9 cellular contexts compared by ENCODE assay signal in genomic region chr16:67872131-67872630, GRCh38.
DNase-seq lines count a peak whose midpoint lies in the region; FAIRE-seq and TF ChIP-seq lines count a peak whose summit lies in the region.
"Had no signal": no experiment of that assay in that cellular context is flagged by ENCODE, and none has a peak within 500 bp of the region (broad histone marks: within the 10 kb centered on the region; RNA-seq: fewer than 3 reads in every experiment).

No MANE protein-coding gene starts in this region.

- peaks cover 64% of the 10 kb centered on the region for H3K36me3 ChIP-seq in HUES48 (ENCODE audit: control insufficient read depth, insufficient read depth, low read length)
- peaks cover 37% of the 10 kb centered on the region for H3K36me3 ChIP-seq in muscle layer of colon (ENCODE audit: insufficient read depth, low read length)

- H3K9ac ChIP-seq in HUES48 (ENCODE audit: low read depth, low read length) (peak overlapping the region; percentile 45; the same call in 1 of the 2 replicates), muscle layer of colon (ENCODE audit: low read length) (peak overlapping the region; percentile 78)

- TF ChIP-seq CTCF in 22Rv1 (IDR thresholded peaks at IDR 0.05), result no peak
- TF ChIP-seq CTCF in astrocyte of the cerebellum (IDR thresholded peaks at IDR 0.05; ENCODE audit: low read depth, low read length, missing control alignments), result no peak
- TF ChIP-seq CTCF in D721Med (IDR thresholded peaks at IDR 0.05; ENCODE audit: insufficient read depth, missing control alignments), result no peak

- no peak for DNase-seq in astrocyte of the cerebellum (ENCODE audit: low read depth)
- DNase-seq in NCI-H1930 (lab: John Stamatoyannopoulos, UW), result no peak
- DNase-seq in NCI-H446 (lab: John Stamatoyannopoulos, UW), result no peak
- no peak for DNase-seq in D721Med (ENCODE audit: insufficient read length, low spot score)
- DNase-seq in NCI-H446 treated with DMSO at 0.1 percent for 48 hours (lab: John Stamatoyannopoulos, UW), result no peak

- H3K4me3 ChIP-seq in HUES48 (ENCODE audit: low read depth, low read length) (peak overlapping the region; percentile 95), astrocyte of the cerebellum (ENCODE audit: low read depth, low read length) (peak overlapping the region; percentile 94), muscle layer of colon (ENCODE audit: low read depth in 1 of 2, low read length in 2 of 2) (peak overlapping the region in 1 of 2 donors; percentile 81)

- H3K27ac ChIP-seq in 22Rv1, result peak overlapping the region; percentile 72
- peak overlapping the region; percentile 32 for H3K27ac ChIP-seq in HUES48 (ENCODE audit: low read depth, low read length)
- H3K27ac ChIP-seq in muscle layer of colon (ENCODE audit: low read depth, low read length), result peak overlapping the region; percentile 84

- FAIRE-seq in D721Med (lab: Jason Lieb, UNC), result no peak
- FAIRE-seq: G401.6 had no signal

- no peaks in the 10 kb centered on the region for H3K27me3 ChIP-seq in HUES48 (ENCODE audit: control insufficient read depth, insufficient read depth, low read length)
- H3K27me3 ChIP-seq in muscle layer of colon (ENCODE audit: control insufficient read depth in 1 of 2, insufficient read depth in 2 of 2, low read length in 2 of 2), result no peaks in the 10 kb centered on the region

- in situ Hi-C loops in astrocyte of the cerebellum (cut with HindIII; ENCODE audit: low sequenced_read_pairs), result no loop called here

- H3K4me1 ChIP-seq in HUES48 (ENCODE audit: control insufficient read depth, insufficient read depth, low read length), result peaks cover 2% of the 10 kb centered on the region; the same call in 1 of the 2 replicates
- H3K4me1 ChIP-seq in muscle layer of colon (ENCODE audit: insufficient read depth, low read length), result peaks cover 28% of the 10 kb centered on the region

- H3K9me3 ChIP-seq in HUES48 (ENCODE audit: control insufficient read depth, insufficient read depth, low read length) (no peaks in the 10 kb centered on the region), muscle layer of colon (ENCODE audit: low read length) (no peaks in the 10 kb centered on the region)

Comparison
In these comparisons a context has a peak if more than half of its experiments do, and no peak if none do; other contexts are left out.
1. H3K27ac ChIP-seq: peak in every context shown above with its lines; median percentile 84 in muscle layer of colon; 72 in 22Rv1; 32 in HUES48.